17 cellular contexts compared by ENCODE assay signal in the genomic region with DNA sequence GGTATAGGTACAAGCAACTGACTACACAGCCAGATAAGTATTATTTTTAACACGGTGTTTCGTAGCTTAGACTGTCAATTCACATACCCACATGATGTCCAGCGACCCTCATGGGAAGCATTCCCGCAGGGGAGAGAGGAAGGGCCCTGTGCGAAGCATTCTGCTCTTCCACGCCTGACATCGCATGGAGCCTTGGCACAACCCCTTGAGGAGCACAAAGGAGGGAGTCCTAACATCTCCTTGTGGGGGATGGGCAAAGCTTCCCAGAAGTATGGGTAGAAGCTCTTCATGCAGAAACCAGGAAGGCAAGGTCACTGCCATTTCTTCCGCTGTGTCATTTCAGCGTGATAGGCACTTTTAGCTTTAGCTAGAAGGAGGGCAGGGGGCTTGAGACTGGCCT. TPM values are rescaled to one million over a fixed set of nuclear protein-coding genes. Genes with fewer than 3 reads are reported as not detected.
DNase-seq lines count a peak whose midpoint lies in the region; ATAC-seq and TF ChIP-seq lines count a peak whose summit lies in the region.
"Had no signal": no experiment of that assay in that cellular context is flagged by ENCODE, and none has a peak within 500 bp of the region (broad histone marks: within the 10 kb centered on the region; RNA-seq: fewer than 3 reads in every experiment).

No MANE protein-coding gene starts in this region.

- no peaks in the 10 kb centered on the region for H3K9me3 Mint-ChIP-seq in CD4-positive, alpha-beta T cell
- no peaks in the 10 kb centered on the region for H3K9me3 Mint-ChIP-seq in progenitor cell of endocrine pancreas (ENCODE audit: low read depth)
- H3K9me3 Mint-ChIP-seq in effector memory CD8-positive, alpha-beta T cell = no peaks in the 10 kb centered on the region
- H3K9me3 Mint-ChIP-seq: CD8-positive, alpha-beta memory T cell had no signal

- no peak for ATAC-seq in CD4-positive, alpha-beta T cell (ENCODE audit: poor library complexity)
- ATAC-seq in effector memory CD8-positive, alpha-beta T cell (replicated peaks) = no peak
- no peak for ATAC-seq in HG02763 (IDR thresholded peaks at IDR 0.05; ENCODE audit: unreplicated experiment)

- no peaks in the 10 kb centered on the region for H3K36me3 Mint-ChIP-seq in CD4-positive, alpha-beta T cell (ENCODE audit: low read depth)
- H3K36me3 Mint-ChIP-seq in progenitor cell of endocrine pancreas (ENCODE audit: insufficient read depth) = no peaks in the 10 kb centered on the region
- H3K36me3 Mint-ChIP-seq in effector memory CD8-positive, alpha-beta T cell (ENCODE audit: insufficient read depth) = no peaks in the 10 kb centered on the region
- H3K36me3 Mint-ChIP-seq: CD8-positive, alpha-beta memory T cell had no signal

- peak overlapping the region; percentile 81 for H3K4me2 ChIP-seq in OCI-LY7 (ENCODE audit: low read length)

- TF ChIP-seq CTCF in CD4-positive, alpha-beta T cell (IDR thresholded peaks at IDR 0.05) = no peak
- TF ChIP-seq CTCF in OCI-LY7 (conservative IDR thresholded peaks at IDR 0.05; ENCODE audit: low read length) (no peak), esophagus squamous epithelium (IDR thresholded peaks at IDR 0.05) (no peak), progenitor cell of endocrine pancreas (IDR thresholded peaks at IDR 0.05; ENCODE audit: unreplicated experiment) (no peak), GM10266 (IDR thresholded peaks at IDR 0.05; ENCODE audit: control insufficient read depth, insufficient read depth, low read depth, missing control alignments) (no peak)

- H3K4me1 Mint-ChIP-seq in CD4-positive, alpha-beta T cell (ENCODE audit: low read depth) = peaks cover 72% of the 10 kb centered on the region
- peaks cover 32% of the 10 kb centered on the region for H3K4me1 Mint-ChIP-seq in progenitor cell of endocrine pancreas (ENCODE audit: low read depth)
- H3K4me1 Mint-ChIP-seq in effector memory CD8-positive, alpha-beta T cell (ENCODE audit: low read depth in 2 of 2) = peaks cover 19 to 25% of the 10 kb centered on the region in 2 donors

- H3K9me2 ChIP-seq in OCI-LY7 (ENCODE audit: insufficient read depth, low read length) = no peaks in the 10 kb centered on the region

- WGBS in esophagus squamous epithelium, 2 donors = 83 to 97% methylated on average over 8 of the region's 9 CpGs

- TF ChIP-seq POLR2A in esophagus squamous epithelium (IDR thresholded peaks at IDR 0.05) = no peak

- no peaks in the 10 kb centered on the region for H3K9me3 ChIP-seq in CD4-positive, alpha-beta T cell (ENCODE audit: control insufficient read depth, low read length)
- H3K9me3 ChIP-seq in OCI-LY7 (ENCODE audit: low read length) = no peaks in the 10 kb centered on the region
- no peaks in the 10 kb centered on the region for H3K9me3 ChIP-seq in esophagus squamous epithelium
- H3K9me3 ChIP-seq: upper lobe of right lung had no signal

- peak overlapping the region; percentile 71 for H3K27ac Mint-ChIP-seq in CD4-positive, alpha-beta T cell
- H3K27ac Mint-ChIP-seq in progenitor cell of endocrine pancreas = peak overlapping the region; percentile 67
- no peak overlapping the region for H3K27ac Mint-ChIP-seq in effector memory CD8-positive, alpha-beta T cell
- H3K27ac Mint-ChIP-seq: H9 had no signal

- peaks cover 76% of the 10 kb centered on the region for H3K4me1 ChIP-seq in OCI-LY7 (ENCODE audit: insufficient read depth, low read length, poor library complexity, severe bottlenecking)
- peaks cover 5 to 56% (median 11%) of the 10 kb centered on the region in 3 donors for H3K4me1 ChIP-seq in esophagus squamous epithelium

- no peaks in the 10 kb centered on the region for H3K36me3 ChIP-seq in OCI-LY7 (ENCODE audit: insufficient read depth, low read length)
- H3K36me3 ChIP-seq in esophagus squamous epithelium = no peaks in the 10 kb centered on the region
- H3K36me3 ChIP-seq: upper lobe of right lung had no signal

- H3K27me3 Mint-ChIP-seq in CD4-positive, alpha-beta T cell = no peaks in the 10 kb centered on the region
- peaks cover 11% of the 10 kb centered on the region for H3K27me3 Mint-ChIP-seq in progenitor cell of endocrine pancreas
- no peaks in the 10 kb centered on the region for H3K27me3 Mint-ChIP-seq in effector memory CD8-positive, alpha-beta T cell
- H3K27me3 Mint-ChIP-seq: CD8-positive, alpha-beta memory T cell had no signal

- H3K79me2 ChIP-seq in OCI-LY7 (ENCODE audit: insufficient read depth, low read depth, low read length) = no peaks in the 10 kb centered on the region

- no peaks in the 10 kb centered on the region for H3K27me3 ChIP-seq in CD4-positive, alpha-beta T cell (ENCODE audit: control insufficient read depth, insufficient read depth, low read length)
- no peaks in the 10 kb centered on the region for H3K27me3 ChIP-seq in esophagus squamous epithelium
- H3K27me3 ChIP-seq: upper lobe of right lung had no signal

- no peak overlapping the region for H3K4me3 Mint-ChIP-seq in CD4-positive, alpha-beta T cell
- H3K4me3 Mint-ChIP-seq in progenitor cell of endocrine pancreas (ENCODE audit: low read depth) = no peak overlapping the region
- H3K4me3 Mint-ChIP-seq in effector memory CD8-positive, alpha-beta T cell = no peak overlapping the region
- H3K4me3 Mint-ChIP-seq: CD8-positive, alpha-beta memory T cell; H9 had no signal

- H3K4me3 ChIP-seq in OCI-LY7 (ENCODE audit: low read depth, low read length, poor library complexity, severe bottlenecking) (peak overlapping the region; percentile 23), esophagus squamous epithelium (no peak overlapping the region)
- H3K4me3 ChIP-seq: upper lobe of right lung had no signal

- BruUV-seq in OCI-LY7 (replicated peaks; lab: Mats Ljungman, UMichigan) = no TSS peak

- CTCF ChIA-PET in CD4-positive, alpha-beta T cell (lab: Charles Lee) = interaction anchor here (2.0 to 5.4 kb wide), 2 partner anchors 9 to 30 kb away, joined by 6 to 38 read pairs; no protein-coding TSS in a partner anchor
- CTCF ChIA-PET in OCI-LY7 (lab: Charles Lee; ENCODE audit: unreplicated experiment) = interaction anchor here (0.5 to 1.5 kb wide), 3 partner anchors 8 to 61 kb away, joined by 4 to 6 read pairs (median 5); no protein-coding TSS in a partner anchor

- no peak overlapping the region for H3K27ac ChIP-seq in CD4-positive, alpha-beta T cell (ENCODE audit: low read depth, low read length)
- H3K27ac ChIP-seq in OCI-LY7 (ENCODE audit: low read depth, low read length, poor library complexity, severe bottlenecking) (peak overlapping the region; percentile 88), esophagus squamous epithelium (peak overlapping the region in 3 of 4 donors; percentile 0 to 57 (median 19))
- H3K27ac ChIP-seq: KMS-11, upper lobe of right lung had no signal

- H4K20me1 ChIP-seq in OCI-LY7 (ENCODE audit: insufficient read depth, low read length) = no peaks in the 10 kb centered on the region

- intact Hi-C loops in CD4-positive, alpha-beta T cell (cut with DNase I, micrococcal nuclease) = no loop called here
- intact Hi-C loops in OCI-LY7 (cut with micrococcal nuclease; ENCODE audit: unreplicated experiment) = loop anchor here (1.0 to 10.0 kb wide), 4 partner anchors 12 to 1419 kb away; partner anchors contain the start of genes CIAO2A and SNX1
- intact Hi-C loops in esophagus squamous epithelium (cut with DNase I) = no loop called here

- DNase-seq in CD4-positive, alpha-beta T cell = no peak
- DNase-seq in OCI-LY7 (ENCODE audit: low spot score) = no peak
- no peak for DNase-seq in esophagus squamous epithelium (lab: John Stamatoyannopoulos, UW)
- DNase-seq in progenitor cell of endocrine pancreas (ENCODE audit: low spot score, unreplicated experiment) = no peak
- no peak for DNase-seq in effector memory CD8-positive, alpha-beta T cell
- DNase-seq in GM10266 (ENCODE audit: extremely low spot score) = no peak
- DNase-seq: CD8-positive, alpha-beta memory T cell; GDM1; H9; NCI-H1694; NCI-H524 treated with DMSO at 0.1 percent for 48 hours; RPMI8226; stimulated activated CD4-positive, alpha-beta T cell treated with anti-CD3 and anti-CD28 coated beads, Interleukin-2, amount 100 ng/mL, for 24 hours; stimulated activated CD8-positive, alpha-beta memory T cell treated with anti-CD3 and anti-CD28 coated beads, Interleukin-4, amount 100 ng/mL, for 48 hours; upper lobe of right lung had no signal

- peak overlapping the region; percentile 79; the same call in 1 of the 2 replicates for H2AFZ ChIP-seq in OCI-LY7 (ENCODE audit: low read length)

- POLR2A ChIA-PET in CD4-positive, alpha-beta T cell (lab: Charles Lee) = interaction anchor here (0.6 to 11.7 kb wide), 3 partner anchors 12 to 63 kb away, joined by 3 to 367 read pairs (median 4); partner anchors contain the start of gene USP3
- POLR2A ChIA-PET in OCI-LY7 (lab: Charles Lee) = interaction anchor here (0.5 to 4.8 kb wide), 11 partner anchors 9 to 1359 kb away, joined by 3 to 30 read pairs (median 5); partner anchors contain the start of gene USP3

RNA-seq across cellular contexts. Expression of gene USP3, which starts 28.7 kb away (rescaled TPM):
- total RNA-seq in CD4-positive, alpha-beta T cell = 100 to 1,000 TPM; 280 to 282 TPM
- 26.3 and 34.6 TPM in 2 replicates for total RNA-seq in OCI-LY7 (2014; rRNA removed; shearing (Covaris generic))
- total RNA-seq in OCI-LY7 (2022) (53.0 and 64.9 TPM in 2 replicates), esophagus squamous epithelium (10 to 100 TPM; 27.3 to 52.8 (median 32.2) TPM), progenitor cell of endocrine pancreas (77.0 and 81.2 TPM in 2 replicates)

Comparison
In these comparisons a context has a peak if more than half of its experiments do, and no peak if none do; other contexts are left out.
1. H3K27ac Mint-ChIP-seq: peak in CD4-positive, alpha-beta T cell (single experiment) and progenitor cell of endocrine pancreas (single experiment); none in effector memory CD8-positive, alpha-beta T cell (0 of 2).